In the genomic region with DNA sequence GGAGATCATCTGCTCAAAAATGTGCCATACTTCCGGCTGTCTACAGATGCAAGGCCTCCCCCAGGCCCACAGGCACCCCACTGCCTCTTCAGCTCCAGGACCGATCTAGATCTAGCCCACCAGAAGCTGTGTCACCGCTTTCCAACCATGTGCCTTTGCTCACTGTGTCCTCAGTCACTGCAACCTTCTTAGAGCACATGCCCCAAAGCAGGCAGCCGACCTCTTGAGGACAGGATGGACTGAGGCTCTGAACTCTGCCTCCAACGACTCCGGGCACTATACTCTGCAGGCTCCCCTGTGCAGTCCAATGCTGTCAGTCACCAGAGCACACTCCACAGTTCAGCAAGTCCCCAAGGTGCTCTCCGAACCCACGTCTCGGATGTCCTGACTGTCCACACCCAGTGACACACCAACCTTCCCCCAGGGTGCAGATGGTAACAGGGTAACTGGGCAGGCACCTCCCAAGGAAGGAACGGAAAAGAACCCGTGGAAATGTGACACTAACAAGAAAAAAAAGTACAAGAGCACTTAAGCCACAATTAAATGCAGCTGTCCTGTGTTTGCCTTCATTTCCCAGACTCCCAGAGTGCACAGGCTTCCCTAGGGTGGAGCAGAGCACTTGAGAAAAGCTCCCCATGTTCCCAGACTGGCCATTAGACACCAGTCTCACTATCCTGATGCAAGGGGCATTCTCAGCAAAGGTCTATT, we compare ENCODE assay signal across 8 cellular contexts. TPM values are rescaled to one million over a fixed set of nuclear protein-coding genes. Genes with fewer than 3 reads are reported as not detected.
A peak's percentile ranks its signal among the peaks of the same experiment; 100 is the strongest.
DNase-seq lines count a peak whose midpoint lies in the region; ATAC-seq, FAIRE-seq and TF ChIP-seq lines count a peak whose summit lies in the region.

No MANE protein-coding gene starts in this region.

- H3K27me3 Mint-ChIP-seq in activated T-helper 17 cell treated with anti-CD3 and anti-CD28 coated beads, Interleukin-2, amount 50 U/mL, for 72 hours = no peaks in the 10 kb centered on the region

- 55% methylated on average over 11 of the region's 11 CpGs for WGBS in hepatocyte (ENCODE audit: low lambda C conversion rate, missing lambda C conversion rate)
- 44 to 51% methylated on average over 11 of the region's 11 CpGs for WGBS in thyroid gland, 2 donors

- TF ChIP-seq CTCF in hepatocyte (IDR thresholded peaks at IDR 0.05; ENCODE audit: poor library complexity) (no peak), thyroid gland (IDR thresholded peaks at IDR 0.05) (no peak)

- H3K36me3 ChIP-seq in hepatocyte (replicated peaks; ENCODE audit: insufficient read depth, low read depth) (no peaks in the 10 kb centered on the region), thyroid gland (no peaks in the 10 kb centered on the region)

- peaks cover 65% of the 10 kb centered on the region for H3K4me1 Mint-ChIP-seq in activated T-helper 17 cell treated with anti-CD3 and anti-CD28 coated beads, Interleukin-2, amount 50 U/mL, for 72 hours

- peaks cover 93% of the 10 kb centered on the region for H3K79me2 ChIP-seq in hepatocyte

- intact Hi-C loops in thyroid gland (cut with DNase I) = loop anchor here (10.0 kb wide), 1 partner anchor 127 kb away; no protein-coding TSS in a partner anchor

- H3K27ac Mint-ChIP-seq in activated T-helper 17 cell treated with anti-CD3 and anti-CD28 coated beads, Interleukin-2, amount 50 U/mL, for 72 hours = peak overlapping the region; percentile 90

- no peak for TF ChIP-seq POLR2A in thyroid gland (IDR thresholded peaks at IDR 0.05)

- H4K20me1 ChIP-seq in hepatocyte (ENCODE audit: insufficient read depth, poor library complexity, severe bottlenecking) = peaks cover 81% of the 10 kb centered on the region

- peak overlapping the region; percentile 79 for H3K4me2 ChIP-seq in hepatocyte

- DNase-seq in DMS53 (lab: John Stamatoyannopoulos, UW) = peak; percentile 73
- peak; percentile 86 for DNase-seq in NCI-H1092 treated with DMSO at 0.1 percent for 48 hours (lab: John Stamatoyannopoulos, UW)
- DNase-seq in hepatocyte (ENCODE audit: low spot score) = peak; percentile 42
- peak in 1 of 2 donors; percentile 21 for DNase-seq in thyroid gland
- no peak for DNase-seq in pons (ENCODE audit: low spot score)
- DNase-seq in frontal cortex (ENCODE audit: low spot score in 2 of 2) = no peak

- FAIRE-seq in frontal cortex (lab: Jason Lieb, UNC) = no peak

- H3K4me1 ChIP-seq in hepatocyte (ENCODE audit: insufficient read depth) = peaks cover 47% of the 10 kb centered on the region
- peaks cover 35 to 61% of the 10 kb centered on the region in 2 donors for H3K4me1 ChIP-seq in thyroid gland

- H3K4me3 ChIP-seq in hepatocyte (no peak overlapping the region), thyroid gland (replicated peaks in 1 of 3) (no peak overlapping the region)

- H3K27ac ChIP-seq in hepatocyte (peak overlapping the region; percentile 91), thyroid gland (peak overlapping the region; percentile 7 to 77 (median 61))

- H3K9me3 ChIP-seq in hepatocyte (ENCODE audit: low read depth) (no peaks in the 10 kb centered on the region), thyroid gland (no peaks in the 10 kb centered on the region)

- H3K27me3 ChIP-seq in hepatocyte (no peaks in the 10 kb centered on the region), thyroid gland (no peaks in the 10 kb centered on the region)

- peak overlapping the region; percentile 90 for H3K4me3 Mint-ChIP-seq in activated T-helper 17 cell treated with anti-CD3 and anti-CD28 coated beads, Interleukin-2, amount 50 U/mL, for 72 hours

- no peak overlapping the region for H2AFZ ChIP-seq in hepatocyte

- H3K9me2 ChIP-seq in hepatocyte (replicated peaks; ENCODE audit: insufficient read depth) = no peaks in the 10 kb centered on the region

- H3K9me3 Mint-ChIP-seq in activated T-helper 17 cell treated with anti-CD3 and anti-CD28 coated beads, Interleukin-2, amount 50 U/mL, for 72 hours = peaks cover 3% of the 10 kb centered on the region

- H3K36me3 Mint-ChIP-seq in activated T-helper 17 cell treated with anti-CD3 and anti-CD28 coated beads, Interleukin-2, amount 50 U/mL, for 72 hours (ENCODE audit: low read depth) = peaks cover 89% of the 10 kb centered on the region

- peak; percentile 2 for ATAC-seq in activated T-helper 17 cell treated with anti-CD3 and anti-CD28 coated beads, Interleukin-2, amount 50 U/mL, for 72 hours (replicated peaks)
- ATAC-seq in HG03439 (IDR thresholded peaks at IDR 0.05; ENCODE audit: unreplicated experiment) = no peak

RNA-seq across cellular contexts. Expression of gene STK24, which starts 4.8 kb away (rescaled TPM):
- total RNA-seq in activated T-helper 17 cell treated with anti-CD3 and anti-CD28 coated beads, Interleukin-2, amount 50 U/mL, for 72 hours = 100 to 1,000 TPM; 212 to 231 TPM
- total RNA-seq in hepatocyte (68.9 and 74.4 TPM in 2 replicates), thyroid gland (100 to 1,000 TPM in 1 of 4 donors, 10 to 100 TPM in 3; 74.5 to 102 (median 90.7) TPM), frontal cortex (26.1 TPM)
- 62.5 and 71.2 TPM in 2 replicates for polyA plus RNA-seq in hepatocyte

Comparison
In these comparisons a context has a peak if more than half of its experiments do, and no peak if none do; other contexts are left out.
1. DNase-seq: peak in DMS53 (single experiment), NCI-H1092 treated with DMSO at 0.1 percent for 48 hours (single experiment) and hepatocyte (single experiment); none in pons (single experiment) and frontal cortex (0 of 2).